8 cellular contexts compared by ENCODE assay signal in genomic region chr2:10072656-10073480, GRCh38. TPM values are rescaled to one million over a fixed set of nuclear protein-coding genes. Genes with fewer than 3 reads are reported as not detected.
A peak's percentile ranks its signal among the peaks of the same experiment; 100 is the strongest.
DNase-seq lines count a peak whose midpoint lies in the region; ATAC-seq and TF ChIP-seq lines count a peak whose summit lies in the region.

No MANE protein-coding gene starts in this region.

- H3K36me3 ChIP-seq in neutrophil, result no peaks in the 10 kb centered on the region

- H3K4me1 ChIP-seq in neutrophil (ENCODE audit: control insufficient read depth in 1 of 2, insufficient read depth in 1 of 2, low read depth in 1 of 2, low read length in 1 of 2), result peaks cover 0 to 9% of the 10 kb centered on the region in 2 experiments

- H3K4me3 ChIP-seq in fibroblast of pulmonary artery (replicated peaks; ENCODE audit: low read depth, low read length) (no peak overlapping the region), neutrophil (ENCODE audit: low read depth in 1 of 2, low read length in 1 of 2) (no peak overlapping the region)

- peak; percentile 88 for ATAC-seq in GM21825 (IDR thresholded peaks at IDR 0.05; ENCODE audit: unreplicated experiment)

- peaks cover 49% of the 10 kb centered on the region for H3K27me3 Mint-ChIP-seq in activated T-helper 1 cell treated with anti-CD3 and anti-CD28 coated beads, Interleukin-12 subunit alpha, Interleukin-12 subunit beta, Interleukin-2, Interleukin-4 antibody, amounts not matched to agents 30 ng/mL and 10 ng/mL and 1 ng/mL, durations not matched to agents 14 hours and 24 hours and 36 hours (ENCODE audit: insufficient read depth)

- TF ChIP-seq CTCF in fibroblast of pulmonary artery (IDR thresholded peaks at IDR 0.05; ENCODE audit: low read length, missing control alignments), result peak; percentile 93
- peak; percentile 83 for TF ChIP-seq CTCF in neutrophil (IDR thresholded peaks at IDR 0.05)

- peaks cover 16% of the 10 kb centered on the region for H3K4me1 Mint-ChIP-seq in activated T-helper 1 cell treated with anti-CD3 and anti-CD28 coated beads, Interleukin-12 subunit alpha, Interleukin-12 subunit beta, Interleukin-2, Interleukin-4 antibody, amounts not matched to agents 30 ng/mL and 10 ng/mL and 1 ng/mL, durations not matched to agents 14 hours and 24 hours and 36 hours (ENCODE audit: low read depth)

- H3K9me3 ChIP-seq in neutrophil, result no peaks in the 10 kb centered on the region

- intact Hi-C loops in activated T-helper 1 cell treated with anti-CD3 and anti-CD28 coated beads, Interleukin-12 subunit alpha, Interleukin-12 subunit beta, Interleukin-2, Interleukin-4 antibody, amounts not matched to agents 30 ng/mL and 10 ng/mL and 1 ng/mL, durations not matched to agents 14 hours and 24 hours and 36 hours (cut with micrococcal nuclease), result loop anchor here (1.0 to 2.0 kb wide), 6 partner anchors 8 to 594 kb away; no protein-coding TSS in a partner anchor

- peaks cover 51% of the 10 kb centered on the region for H3K27me3 ChIP-seq in neutrophil

- H3K4me3 Mint-ChIP-seq in activated T-helper 1 cell treated with anti-CD3 and anti-CD28 coated beads, Interleukin-12 subunit alpha, Interleukin-12 subunit beta, Interleukin-2, Interleukin-4 antibody, amounts not matched to agents 30 ng/mL and 10 ng/mL and 1 ng/mL, durations not matched to agents 14 hours and 24 hours and 36 hours, result no peak overlapping the region

- H3K36me3 Mint-ChIP-seq in activated T-helper 1 cell treated with anti-CD3 and anti-CD28 coated beads, Interleukin-12 subunit alpha, Interleukin-12 subunit beta, Interleukin-2, Interleukin-4 antibody, amounts not matched to agents 30 ng/mL and 10 ng/mL and 1 ng/mL, durations not matched to agents 14 hours and 24 hours and 36 hours (ENCODE audit: low read depth), result no peaks in the 10 kb centered on the region

- no peak overlapping the region for H3K27ac Mint-ChIP-seq in activated T-helper 1 cell treated with anti-CD3 and anti-CD28 coated beads, Interleukin-12 subunit alpha, Interleukin-12 subunit beta, Interleukin-2, Interleukin-4 antibody, amounts not matched to agents 30 ng/mL and 10 ng/mL and 1 ng/mL, durations not matched to agents 14 hours and 24 hours and 36 hours

- H3K9me3 Mint-ChIP-seq in activated T-helper 1 cell treated with anti-CD3 and anti-CD28 coated beads, Interleukin-12 subunit alpha, Interleukin-12 subunit beta, Interleukin-2, Interleukin-4 antibody, amounts not matched to agents 30 ng/mL and 10 ng/mL and 1 ng/mL, durations not matched to agents 14 hours and 24 hours and 36 hours, result peaks cover 5% of the 10 kb centered on the region

- DNase-seq in DMS53 (lab: John Stamatoyannopoulos, UW) (peak; percentile 89), M059J (ENCODE audit: low read depth) (peak; percentile 79), RPMI8226 (peak; percentile 89), fibroblast of pulmonary artery (ENCODE audit: low read depth) (peak; percentile 91), substantia nigra (lab: John Stamatoyannopoulos, UW) (peak in 43 of 49 donors; percentile 8 to 94 (median 63))
- peak; percentile 76 for DNase-seq in activated T-helper 1 cell treated with anti-CD3 and anti-CD28 coated beads, Interleukin-12 subunit alpha, Interleukin-12 subunit beta, Interleukin-2, Interleukin-4 antibody, amounts not matched to agents 30 ng/mL and 10 ng/mL and 1 ng/mL, durations not matched to agents 14 hours and 24 hours and 36 hours (ENCODE audit: low spot score)

- no peak overlapping the region for H3K27ac ChIP-seq in neutrophil
- no peak overlapping the region for H3K27ac ChIP-seq in substantia nigra (ENCODE audit: low read depth, low read length, poor library complexity, severe bottlenecking)

RNA-seq across cellular contexts. Expression of gene CYS1, which starts 7.3 kb away (rescaled TPM):
- total RNA-seq in M059J (2014; rRNA removed; shearing (Covaris generic)), result 0.10 and 0.79 TPM in 2 replicates
- total RNA-seq in activated T-helper 1 cell treated with anti-CD3 and anti-CD28 coated beads, Interleukin-12 subunit alpha, Interleukin-12 subunit beta, Interleukin-2, Interleukin-4 antibody, amounts not matched to agents 30 ng/mL and 10 ng/mL and 1 ng/mL, durations not matched to agents 14 hours and 24 hours and 36 hours, result 0.56 and 0.70 TPM in 2 replicates

RNA-seq across cellular contexts. Expression of gene KLF11, which starts 29.5 kb away (rescaled TPM):
- total RNA-seq in M059J (2014; rRNA removed; shearing (Covaris generic)), result 9.6 and 10.4 TPM in 2 replicates
- total RNA-seq in activated T-helper 1 cell treated with anti-CD3 and anti-CD28 coated beads, Interleukin-12 subunit alpha, Interleukin-12 subunit beta, Interleukin-2, Interleukin-4 antibody, amounts not matched to agents 30 ng/mL and 10 ng/mL and 1 ng/mL, durations not matched to agents 14 hours and 24 hours and 36 hours, result 7.8 and 10.8 TPM in 2 replicates

RNA-seq across cellular contexts. Expression of gene RRM2, which starts 49.7 kb away (rescaled TPM):
- total RNA-seq in M059J (2014; rRNA removed; shearing (Covaris generic)), result 110 and 170 TPM in 2 replicates
- 328 and 351 TPM in 2 replicates for total RNA-seq in activated T-helper 1 cell treated with anti-CD3 and anti-CD28 coated beads, Interleukin-12 subunit alpha, Interleukin-12 subunit beta, Interleukin-2, Interleukin-4 antibody, amounts not matched to agents 30 ng/mL and 10 ng/mL and 1 ng/mL, durations not matched to agents 14 hours and 24 hours and 36 hours
